Comparison of ENCODE assay signal across 13 cellular contexts in genomic region chr1:70382682-70383081, GRCh38. TPM values are rescaled to one million over a fixed set of nuclear protein-coding genes. Genes with fewer than 3 reads are reported as not detected.
A peak's percentile ranks its signal among the peaks of the same experiment; 100 is the strongest.
DNase-seq lines count a peak whose midpoint lies in the region; ATAC-seq, FAIRE-seq and TF ChIP-seq lines count a peak whose summit lies in the region.
"Had no signal": no experiment of that assay in that cellular context is flagged by ENCODE, and none has a peak within 500 bp of the region (broad histone marks: within the 10 kb centered on the region; RNA-seq: fewer than 3 reads in every experiment).

No MANE protein-coding gene starts in this region.

- FAIRE-seq in D721Med (lab: Jason Lieb, UNC), result no peak
- FAIRE-seq: pancreas had no signal

- H3K4me3 Mint-ChIP-seq in progenitor cell of endocrine pancreas (ENCODE audit: low read depth) (no peak overlapping the region), MCF 10A (ENCODE audit: unreplicated experiment) (no peak overlapping the region)

- H3K36me3 Mint-ChIP-seq in progenitor cell of endocrine pancreas (ENCODE audit: insufficient read depth) (no peaks in the 10 kb centered on the region), MCF 10A (ENCODE audit: insufficient read depth, unreplicated experiment) (no peaks in the 10 kb centered on the region)
- H3K36me3 Mint-ChIP-seq: activated naive CD4-positive, alpha-beta T cell treated with anti-CD3 and anti-CD28 coated beads, Interleukin-2, amount 50 U/mL, for 72 hours had no signal

- BruUV-seq in MCF 10A (replicated peaks; lab: Mats Ljungman, UMichigan), result no TSS peak

- ATAC-seq in GM18868 (IDR thresholded peaks at IDR 0.05; ENCODE audit: unreplicated experiment) (peak; percentile 83), GM21529 (IDR thresholded peaks at IDR 0.05; ENCODE audit: unreplicated experiment) (peak; percentile 89), HG03135 (IDR thresholded peaks at IDR 0.05; ENCODE audit: unreplicated experiment) (peak; percentile 75)
- ATAC-seq: activated naive CD4-positive, alpha-beta T cell treated with anti-CD3 and anti-CD28 coated beads, Interleukin-2, amount 50 U/mL, for 72 hours; pancreas had no signal

- H3K4me1 Mint-ChIP-seq in progenitor cell of endocrine pancreas (ENCODE audit: low read depth), result no peaks in the 10 kb centered on the region
- H3K4me1 Mint-ChIP-seq in MCF 10A (ENCODE audit: insufficient read depth, unreplicated experiment), result no peaks in the 10 kb centered on the region

- H3K27me3 Mint-ChIP-seq in progenitor cell of endocrine pancreas (no peaks in the 10 kb centered on the region), MCF 10A (ENCODE audit: insufficient read depth, unreplicated experiment) (no peaks in the 10 kb centered on the region)

- POLR2A ChIA-PET in MCF 10A (lab: Yijun Ruan, JAX), result no interaction called here

- no peak for TF ChIP-seq CTCF in progenitor cell of endocrine pancreas (IDR thresholded peaks at IDR 0.05; ENCODE audit: unreplicated experiment)
- TF ChIP-seq CTCF in D721Med (IDR thresholded peaks at IDR 0.05; ENCODE audit: insufficient read depth, missing control alignments), result no peak
- no peak for TF ChIP-seq CTCF in MCF 10A (IDR thresholded peaks at IDR 0.05; ENCODE audit: unreplicated experiment)

- H3K27ac Mint-ChIP-seq in progenitor cell of endocrine pancreas (no peak overlapping the region), MCF 10A (ENCODE audit: low read depth, unreplicated experiment) (no peak overlapping the region)
- H3K27ac Mint-ChIP-seq: activated naive CD4-positive, alpha-beta T cell treated with anti-CD3 and anti-CD28 coated beads, Interleukin-2, amount 50 U/mL, for 72 hours had no signal

- peak; percentile 20 for DNase-seq in OCI-M1 (lab: John Stamatoyannopoulos, UW)
- no peak for DNase-seq in progenitor cell of endocrine pancreas (ENCODE audit: low spot score, unreplicated experiment)
- DNase-seq in activated naive CD4-positive, alpha-beta T cell (lab: John Stamatoyannopoulos, UW), result no peak
- DNase-seq in D721Med (ENCODE audit: insufficient read length, low spot score), result no peak
- DNase-seq in MCF 10A (ENCODE audit: unreplicated experiment), result no peak
- DNase-seq: cortex of kidney, left ventricle myocardium inferior, pancreas, testis had no signal

- CTCF ChIA-PET in MCF 10A (lab: Yijun Ruan, JAX), result no interaction called here

- intact Hi-C loops in MCF 10A (cut with micrococcal nuclease), result no loop called here

- H3K9me3 Mint-ChIP-seq in progenitor cell of endocrine pancreas (ENCODE audit: low read depth) (no peaks in the 10 kb centered on the region), MCF 10A (ENCODE audit: unreplicated experiment) (no peaks in the 10 kb centered on the region)
- H3K9me3 Mint-ChIP-seq: activated naive CD4-positive, alpha-beta T cell treated with anti-CD3 and anti-CD28 coated beads, Interleukin-2, amount 50 U/mL, for 72 hours had no signal

RNA-seq across cellular contexts. Expression of gene ANKRD13C, which starts 28.2 kb away (rescaled TPM):
- total RNA-seq in progenitor cell of endocrine pancreas (19.6 and 21.5 TPM in 2 replicates), MCF 10A (2022) (17.8 and 18.9 TPM in 2 replicates)

RNA-seq across cellular contexts. Expression of gene CTH, which starts 28.4 kb away (rescaled TPM):
- 17.3 and 17.6 TPM in 2 replicates for total RNA-seq in progenitor cell of endocrine pancreas
- 3.4 TPM in 2 replicates for total RNA-seq in MCF 10A (2022)
